In the genomic region with DNA sequence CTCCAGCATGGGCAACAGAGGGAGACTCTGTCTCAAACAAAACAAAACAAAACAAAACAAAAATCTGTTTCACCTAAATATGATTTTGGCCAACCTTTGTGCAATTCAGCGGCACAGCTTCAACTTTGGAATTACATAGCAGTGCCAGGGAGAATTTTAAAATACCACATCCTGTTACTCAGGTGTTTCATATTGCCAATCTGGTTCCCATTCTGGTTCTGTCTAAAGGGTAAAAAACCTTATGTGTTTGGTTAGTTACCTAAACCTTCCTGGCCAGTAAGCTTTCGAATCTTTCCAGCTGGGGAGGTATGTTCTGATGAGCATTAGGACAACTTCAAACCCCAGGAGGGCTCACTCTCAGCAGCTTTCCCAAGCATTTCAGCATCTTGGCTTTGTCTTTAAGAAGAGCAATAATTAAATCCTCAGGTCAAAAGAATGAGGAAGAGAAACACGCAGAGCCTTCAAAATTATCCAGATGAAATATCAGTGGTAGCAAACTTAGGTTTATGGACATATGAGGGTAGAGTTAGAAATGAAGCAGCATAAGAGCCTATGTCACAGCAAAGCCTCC, we compare ENCODE assay signal across 2 cellular contexts.
TF ChIP-seq lines count a peak whose summit lies in the region.

No MANE protein-coding gene starts in this region.

TF ChIP-seq in SK-N-SH, 30 proteins besides CTCF, POLR2A, EP300 and RAD21:
- TF ChIP-seq, protein P1, sequence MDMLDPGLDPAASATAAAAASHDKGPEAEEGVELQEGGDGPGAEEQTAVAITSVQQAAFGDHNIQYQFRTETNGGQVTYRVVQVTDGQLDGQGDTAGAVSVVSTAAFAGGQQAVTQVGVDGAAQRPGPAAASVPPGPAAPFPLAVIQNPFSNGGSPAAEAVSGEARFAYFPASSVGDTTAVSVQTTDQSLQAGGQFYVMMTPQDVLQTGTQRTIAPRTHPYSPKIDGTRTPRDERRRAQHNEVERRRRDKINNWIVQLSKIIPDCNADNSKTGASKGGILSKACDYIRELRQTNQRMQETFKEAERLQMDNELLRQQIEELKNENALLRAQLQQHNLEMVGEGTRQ (IDR thresholded peaks at IDR 0.05; ENCODE audit: borderline replicate concordance, low read depth, low read length): no peak
- TF ChIP-seq NRF1 (IDR thresholded peaks at IDR 0.05; ENCODE audit: low read depth, low read length) (no peak), RFX5 (IDR thresholded peaks at IDR 0.05; ENCODE audit: low read length) (no peak), SIN3A (IDR thresholded peaks at IDR 0.05; ENCODE audit: borderline replicate concordance, low read depth, low read length) (no peak), YY1 (IDR thresholded peaks at IDR 0.05; ENCODE audit: low read depth) (no peak), FOXM1 (IDR thresholded peaks at IDR 0.05; ENCODE audit: low read depth) (no peak), POLR2AphosphoS5 (IDR thresholded peaks at IDR 0.05; ENCODE audit: low read depth, low read length) (no peak), MEF2A (IDR thresholded peaks at IDR 0.05; ENCODE audit: borderline replicate concordance, low read depth) (no peak), FOXJ3 (CRISPR knock-in tag; IDR thresholded peaks at IDR 0.05) (no peak), TEAD4 (IDR thresholded peaks at IDR 0.05; ENCODE audit: borderline replicate concordance, insufficient read depth) (no peak), NFIC (IDR thresholded peaks at IDR 0.05; ENCODE audit: borderline replicate concordance) (no peak), EZH2phosphoT487 (IDR thresholded peaks at IDR 0.05; ENCODE audit: borderline replicate concordance, low read depth) (no peak), RCOR1 (IDR thresholded peaks at IDR 0.05; ENCODE audit: low read length) (no peak), TAF1 (IDR thresholded peaks at IDR 0.05; ENCODE audit: borderline replicate concordance, low read depth, low read length) (no peak), SMC3 (IDR thresholded peaks at IDR 0.05; ENCODE audit: low read depth, low read length) (no peak)
- TF ChIP-seq, protein P2, sequence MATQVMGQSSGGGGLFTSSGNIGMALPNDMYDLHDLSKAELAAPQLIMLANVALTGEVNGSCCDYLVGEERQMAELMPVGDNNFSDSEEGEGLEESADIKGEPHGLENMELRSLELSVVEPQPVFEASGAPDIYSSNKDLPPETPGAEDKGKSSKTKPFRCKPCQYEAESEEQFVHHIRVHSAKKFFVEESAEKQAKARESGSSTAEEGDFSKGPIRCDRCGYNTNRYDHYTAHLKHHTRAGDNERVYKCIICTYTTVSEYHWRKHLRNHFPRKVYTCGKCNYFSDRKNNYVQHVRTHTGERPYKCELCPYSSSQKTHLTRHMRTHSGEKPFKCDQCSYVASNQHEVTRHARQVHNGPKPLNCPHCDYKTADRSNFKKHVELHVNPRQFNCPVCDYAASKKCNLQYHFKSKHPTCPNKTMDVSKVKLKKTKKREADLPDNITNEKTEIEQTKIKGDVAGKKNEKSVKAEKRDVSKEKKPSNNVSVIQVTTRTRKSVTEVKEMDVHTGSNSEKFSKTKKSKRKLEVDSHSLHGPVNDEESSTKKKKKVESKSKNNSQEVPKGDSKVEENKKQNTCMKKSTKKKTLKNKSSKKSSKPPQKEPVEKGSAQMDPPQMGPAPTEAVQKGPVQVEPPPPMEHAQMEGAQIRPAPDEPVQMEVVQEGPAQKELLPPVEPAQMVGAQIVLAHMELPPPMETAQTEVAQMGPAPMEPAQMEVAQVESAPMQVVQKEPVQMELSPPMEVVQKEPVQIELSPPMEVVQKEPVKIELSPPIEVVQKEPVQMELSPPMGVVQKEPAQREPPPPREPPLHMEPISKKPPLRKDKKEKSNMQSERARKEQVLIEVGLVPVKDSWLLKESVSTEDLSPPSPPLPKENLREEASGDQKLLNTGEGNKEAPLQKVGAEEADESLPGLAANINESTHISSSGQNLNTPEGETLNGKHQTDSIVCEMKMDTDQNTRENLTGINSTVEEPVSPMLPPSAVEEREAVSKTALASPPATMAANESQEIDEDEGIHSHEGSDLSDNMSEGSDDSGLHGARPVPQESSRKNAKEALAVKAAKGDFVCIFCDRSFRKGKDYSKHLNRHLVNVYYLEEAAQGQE (IDR thresholded peaks at IDR 0.05; ENCODE audit: low read depth, low read length): no peak
- TF ChIP-seq, protein P3, sequence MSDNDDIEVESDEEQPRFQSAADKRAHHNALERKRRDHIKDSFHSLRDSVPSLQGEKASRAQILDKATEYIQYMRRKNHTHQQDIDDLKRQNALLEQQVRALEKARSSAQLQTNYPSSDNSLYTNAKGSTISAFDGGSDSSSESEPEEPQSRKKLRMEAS (IDR thresholded peaks at IDR 0.05; ENCODE audit: low read depth): no peak
- TF ChIP-seq, protein P4, sequence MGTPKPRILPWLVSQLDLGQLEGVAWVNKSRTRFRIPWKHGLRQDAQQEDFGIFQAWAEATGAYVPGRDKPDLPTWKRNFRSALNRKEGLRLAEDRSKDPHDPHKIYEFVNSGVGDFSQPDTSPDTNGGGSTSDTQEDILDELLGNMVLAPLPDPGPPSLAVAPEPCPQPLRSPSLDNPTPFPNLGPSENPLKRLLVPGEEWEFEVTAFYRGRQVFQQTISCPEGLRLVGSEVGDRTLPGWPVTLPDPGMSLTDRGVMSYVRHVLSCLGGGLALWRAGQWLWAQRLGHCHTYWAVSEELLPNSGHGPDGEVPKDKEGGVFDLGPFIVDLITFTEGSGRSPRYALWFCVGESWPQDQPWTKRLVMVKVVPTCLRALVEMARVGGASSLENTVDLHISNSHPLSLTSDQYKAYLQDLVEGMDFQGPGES (IDR thresholded peaks at IDR 0.05; ENCODE audit: low read depth, low read length): no peak
- TF ChIP-seq, protein P5, sequence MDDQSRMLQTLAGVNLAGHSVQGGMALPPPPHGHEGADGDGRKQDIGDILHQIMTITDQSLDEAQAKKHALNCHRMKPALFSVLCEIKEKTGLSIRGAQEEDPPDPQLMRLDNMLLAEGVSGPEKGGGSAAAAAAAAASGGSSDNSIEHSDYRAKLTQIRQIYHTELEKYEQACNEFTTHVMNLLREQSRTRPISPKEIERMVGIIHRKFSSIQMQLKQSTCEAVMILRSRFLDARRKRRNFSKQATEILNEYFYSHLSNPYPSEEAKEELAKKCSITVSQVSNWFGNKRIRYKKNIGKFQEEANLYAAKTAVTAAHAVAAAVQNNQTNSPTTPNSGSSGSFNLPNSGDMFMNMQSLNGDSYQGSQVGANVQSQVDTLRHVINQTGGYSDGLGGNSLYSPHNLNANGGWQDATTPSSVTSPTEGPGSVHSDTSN (IDR thresholded peaks at IDR 0.05): no peak
TF ChIP-seq in SK-N-SH: peak in this region for 0.

TF ChIP-seq in SK-N-SH treated with all-trans-retinoic acid at 6 μM for 48 hours, 23 proteins besides CTCF, POLR2A, EP300 and RAD21 (continued from another document):
- TF ChIP-seq, protein P6, sequence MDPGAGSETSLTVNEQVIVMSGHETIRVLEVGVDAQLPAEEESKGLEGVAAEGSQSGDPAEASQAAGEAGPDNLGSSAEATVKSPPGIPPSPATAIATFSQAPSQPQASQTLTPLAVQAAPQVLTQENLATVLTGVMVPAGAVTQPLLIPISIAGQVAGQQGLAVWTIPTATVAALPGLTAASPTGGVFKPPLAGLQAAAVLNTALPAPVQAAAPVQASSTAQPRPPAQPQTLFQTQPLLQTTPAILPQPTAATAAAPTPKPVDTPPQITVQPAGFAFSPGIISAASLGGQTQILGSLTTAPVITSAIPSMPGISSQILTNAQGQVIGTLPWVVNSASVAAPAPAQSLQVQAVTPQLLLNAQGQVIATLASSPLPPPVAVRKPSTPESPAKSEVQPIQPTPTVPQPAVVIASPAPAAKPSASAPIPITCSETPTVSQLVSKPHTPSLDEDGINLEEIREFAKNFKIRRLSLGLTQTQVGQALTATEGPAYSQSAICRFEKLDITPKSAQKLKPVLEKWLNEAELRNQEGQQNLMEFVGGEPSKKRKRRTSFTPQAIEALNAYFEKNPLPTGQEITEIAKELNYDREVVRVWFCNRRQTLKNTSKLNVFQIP (CRISPR knock-in tag; IDR thresholded peaks at IDR 0.05; ENCODE audit: borderline replicate concordance, low read depth): no peak
- TF ChIP-seq, protein P7, sequence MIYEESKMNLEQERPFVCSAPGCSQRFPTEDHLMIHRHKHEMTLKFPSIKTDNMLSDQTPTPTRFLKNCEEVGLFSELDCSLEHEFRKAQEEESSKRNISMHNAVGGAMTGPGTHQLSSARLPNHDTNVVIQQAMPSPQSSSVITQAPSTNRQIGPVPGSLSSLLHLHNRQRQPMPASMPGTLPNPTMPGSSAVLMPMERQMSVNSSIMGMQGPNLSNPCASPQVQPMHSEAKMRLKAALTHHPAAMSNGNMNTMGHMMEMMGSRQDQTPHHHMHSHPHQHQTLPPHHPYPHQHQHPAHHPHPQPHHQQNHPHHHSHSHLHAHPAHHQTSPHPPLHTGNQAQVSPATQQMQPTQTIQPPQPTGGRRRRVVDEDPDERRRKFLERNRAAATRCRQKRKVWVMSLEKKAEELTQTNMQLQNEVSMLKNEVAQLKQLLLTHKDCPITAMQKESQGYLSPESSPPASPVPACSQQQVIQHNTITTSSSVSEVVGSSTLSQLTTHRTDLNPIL (CRISPR knock-in tag; IDR thresholded peaks at IDR 0.05; ENCODE audit: low read depth): no peak
